1 cellular context compared by ENCODE assay signal in genomic region chr19:45402469-45403070, GRCh38.
TF ChIP-seq lines count a peak whose summit lies in the region.

No MANE protein-coding gene starts in this region.

TF ChIP-seq in HEK293, 187 proteins besides CTCF, POLR2A, EP300 and RAD21 (continued from another document and continues in another):
- no peak for TF ChIP-seq ZNF488 (tag by site-specific recombination; IDR thresholded peaks at IDR 0.05)
- TF ChIP-seq ZNF571 (tag by site-specific recombination; IDR thresholded peaks at IDR 0.05): no peak
- no peak for TF ChIP-seq KLF16 (tag by site-specific recombination; IDR thresholded peaks at IDR 0.05)
- TF ChIP-seq ZNF596 (tag by site-specific recombination; IDR thresholded peaks at IDR 0.05): no peak
- TF ChIP-seq GLIS1 (tag by site-specific recombination; IDR thresholded peaks at IDR 0.05): peak; percentile 83
- TF ChIP-seq KLF1 (tag by site-specific recombination; IDR thresholded peaks at IDR 0.05): peak; percentile 98
- TF ChIP-seq ZNF157 (tag by site-specific recombination; IDR thresholded peaks at IDR 0.05): no peak
- peak; percentile 22; the same call in 1 of the 2 replicates for TF ChIP-seq ZEB2 (tag by site-specific recombination; IDR thresholded peaks at IDR 0.05)
- no peak for TF ChIP-seq ZNF433 (tag by site-specific recombination; IDR thresholded peaks at IDR 0.05; ENCODE audit: low read depth)
- TF ChIP-seq PRDM10 (tag by site-specific recombination; IDR thresholded peaks at IDR 0.05): no peak
- 0 out of 2 replicates have a peak, but pooled peaks have one; percentile 10 for TF ChIP-seq REPIN1 (tag by site-specific recombination; IDR thresholded peaks at IDR 0.05; ENCODE audit: low read depth)
- TF ChIP-seq ZFP37 (tag by site-specific recombination; IDR thresholded peaks at IDR 0.05): no peak
- no peak for TF ChIP-seq ZNF777 (tag by site-specific recombination; IDR thresholded peaks at IDR 0.05; ENCODE audit: borderline replicate concordance)
- TF ChIP-seq ZNF148 (tag by site-specific recombination; IDR thresholded peaks at IDR 0.05; ENCODE audit: borderline replicate concordance): no peak
- no peak for TF ChIP-seq ZBTB17 (tag by site-specific recombination; IDR thresholded peaks at IDR 0.05)
- no peak for TF ChIP-seq ZNF24 (tag by site-specific recombination; IDR thresholded peaks at IDR 0.05)
- no peak for TF ChIP-seq ZNF221 (tag by site-specific recombination; IDR thresholded peaks at IDR 0.05; ENCODE audit: borderline replicate concordance)
- TF ChIP-seq ZBTB26 (tag by site-specific recombination; optimal IDR thresholded peaks at IDR 0.05): peak; percentile 32
- no peak for TF ChIP-seq ZNF621 (tag by site-specific recombination; IDR thresholded peaks at IDR 0.05)
- TF ChIP-seq BCL11A (tag by site-specific recombination; IDR thresholded peaks at IDR 0.05; ENCODE audit: low read depth): 0 out of 2 replicates have a peak, but pooled peaks have one; percentile 12
- TF ChIP-seq ZNF37A (tag by site-specific recombination; IDR thresholded peaks at IDR 0.05): no peak
- TF ChIP-seq ZBTB20 (tag by site-specific recombination; IDR thresholded peaks at IDR 0.05): peak; percentile 88
- no peak for TF ChIP-seq MEIS1 (CRISPR knock-in tag; IDR thresholded peaks at IDR 0.05; ENCODE audit: borderline replicate concordance)
- TF ChIP-seq ZSCAN5A (tag by site-specific recombination; IDR thresholded peaks at IDR 0.05): no peak
- no peak for TF ChIP-seq ZFP41 (tag by site-specific recombination; IDR thresholded peaks at IDR 0.05; ENCODE audit: borderline replicate concordance)
- TF ChIP-seq ZNF624 (tag by site-specific recombination; IDR thresholded peaks at IDR 0.05): no peak
- TF ChIP-seq ZFP69B (tag by site-specific recombination; IDR thresholded peaks at IDR 0.05): no peak
- no peak for TF ChIP-seq ZNF544 (tag by site-specific recombination; IDR thresholded peaks at IDR 0.05)
- peak; percentile 49 for TF ChIP-seq ZNF423 (tag by site-specific recombination; IDR thresholded peaks at IDR 0.05)
- TF ChIP-seq ZNF140 (tag by site-specific recombination; IDR thresholded peaks at IDR 0.05): no peak
- no peak for TF ChIP-seq ZNF510 (tag by site-specific recombination; IDR thresholded peaks at IDR 0.05; ENCODE audit: insufficient replicate concordance)
- TF ChIP-seq ZNF274 (IDR thresholded peaks at IDR 0.05; ENCODE audit: low read length): no peak
- TF ChIP-seq ZNF274 (tag by site-specific recombination; IDR thresholded peaks at IDR 0.05; ENCODE audit: borderline replicate concordance): no peak
- no peak for TF ChIP-seq ZNF639 (tag by site-specific recombination; IDR thresholded peaks at IDR 0.05)
- no peak for TF ChIP-seq ZNF785 (tag by site-specific recombination; IDR thresholded peaks at IDR 0.05)
- TF ChIP-seq SP7 (tag by site-specific recombination; IDR thresholded peaks at IDR 0.05): peak; percentile 53
- no peak for TF ChIP-seq ZNF121 (tag by site-specific recombination; IDR thresholded peaks at IDR 0.05)
- TF ChIP-seq ZFP3 (tag by site-specific recombination; IDR thresholded peaks at IDR 0.05; ENCODE audit: low read depth): no peak
- no peak for TF ChIP-seq ZBTB44 (tag by site-specific recombination; IDR thresholded peaks at IDR 0.05)
- TF ChIP-seq IKZF3 (tag by site-specific recombination; IDR thresholded peaks at IDR 0.05): no peak
- no peak for TF ChIP-seq KLF10 (tag by site-specific recombination; IDR thresholded peaks at IDR 0.05)
- TF ChIP-seq SALL2 (tag by site-specific recombination; IDR thresholded peaks at IDR 0.05; ENCODE audit: borderline replicate concordance): no peak
- no peak for TF ChIP-seq AEBP2 (tag by site-specific recombination; IDR thresholded peaks at IDR 0.05; ENCODE audit: borderline replicate concordance)
- no peak for TF ChIP-seq ZNF391 (tag by site-specific recombination; IDR thresholded peaks at IDR 0.05; ENCODE audit: borderline replicate concordance, low read depth)
- TF ChIP-seq ZNF138 (tag by site-specific recombination; IDR thresholded peaks at IDR 0.05; ENCODE audit: borderline replicate concordance): no peak
- no peak for TF ChIP-seq SP3 (tag by site-specific recombination; IDR thresholded peaks at IDR 0.05)
- no peak for TF ChIP-seq YY1 (tag by site-specific recombination; IDR thresholded peaks at IDR 0.05)
- no peak for TF ChIP-seq GFI1B (tag by site-specific recombination; IDR thresholded peaks at IDR 0.05)
- TF ChIP-seq KLF7 (tag by site-specific recombination; IDR thresholded peaks at IDR 0.05; ENCODE audit: borderline replicate concordance): no peak
- peak; percentile 64 for TF ChIP-seq PATZ1 (tag by site-specific recombination; IDR thresholded peaks at IDR 0.05)
